Comparison of ENCODE assay signal across 23 cellular contexts in the genomic region with DNA sequence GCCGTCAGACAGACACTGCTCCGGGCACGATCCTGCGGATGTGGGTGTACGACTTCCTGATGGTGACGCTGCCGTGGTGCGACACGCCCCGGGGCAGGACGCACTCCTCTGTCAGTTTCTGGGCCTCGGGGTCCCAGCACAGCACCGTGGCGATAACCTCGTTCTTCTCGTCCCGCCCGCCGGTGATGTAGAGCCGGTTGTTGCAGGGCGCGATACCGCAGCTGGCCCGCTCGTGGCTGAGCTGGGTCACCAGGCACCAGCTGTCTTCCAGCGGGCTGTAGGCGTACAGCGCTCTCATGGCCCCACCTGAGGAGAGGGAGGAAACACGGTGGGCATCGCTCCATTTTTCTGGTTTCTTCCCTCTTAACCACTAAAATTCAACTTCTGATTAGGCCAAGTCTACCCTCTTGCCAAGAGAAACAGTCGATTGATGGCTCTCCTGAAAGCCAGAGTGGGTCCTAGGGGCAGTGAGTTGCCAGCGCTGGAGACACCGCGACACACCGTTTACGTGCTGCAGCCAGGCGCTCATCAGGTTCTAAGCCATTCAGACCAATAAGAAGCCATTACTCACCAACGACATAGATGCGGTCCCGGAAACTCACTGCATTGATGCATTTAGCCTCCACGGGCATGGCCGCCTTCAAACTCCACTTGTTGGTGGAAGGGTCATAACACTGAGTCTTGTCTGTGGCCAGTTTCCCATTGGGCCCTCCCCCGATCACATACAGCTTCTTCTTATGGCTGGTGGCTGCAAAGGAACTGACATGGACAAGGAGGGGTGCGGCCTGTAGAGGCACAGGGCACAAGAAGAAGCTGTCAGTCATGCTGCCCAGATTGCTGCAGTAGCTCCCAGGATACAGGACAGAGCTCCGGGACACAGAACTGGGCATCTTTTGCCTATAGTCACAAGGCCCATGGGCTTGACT.
DNase-seq lines count a peak whose midpoint lies in the region; ATAC-seq, FAIRE-seq and TF ChIP-seq lines count a peak whose summit lies in the region.
"Had no signal": no experiment of that assay in that cellular context is flagged by ENCODE, and none has a peak within 500 bp of the region (broad histone marks: within the 10 kb centered on the region; RNA-seq: fewer than 3 reads in every experiment).

No MANE protein-coding gene starts in this region.

- POLR2A ChIA-PET in H1 (lab: Charles Lee; ENCODE audit: partially characterized antibody), result interaction anchor here (0.6 to 0.8 kb wide), 2 partner anchors 51 to 145 kb away, joined by 3 read pairs; no protein-coding TSS in a partner anchor
- POLR2A ChIA-PET in naive thymus-derived CD8-positive, alpha-beta T cell (lab: Charles Lee), result no interaction called here

- H3K14ac ChIP-seq in H1 (ENCODE audit: insufficient read length), result no peak overlapping the region

- peak overlapping the region; percentile 72; the same call in 1 of the 2 replicates for H2BK5ac ChIP-seq in H1 (ENCODE audit: low read depth, low read length)

- H4K8ac ChIP-seq in H1 (ENCODE audit: extremely low read depth, insufficient read depth, low read length), result peak overlapping the region; percentile 28

- no peak overlapping the region for H3K9ac ChIP-seq in H1 (replicated peaks in 1 of 4; ENCODE audit: extremely low read depth in 1 of 4, low read depth in 3 of 4, low read length in 3 of 4)

- H3K36me3 Mint-ChIP-seq in naive thymus-derived CD8-positive, alpha-beta T cell, result peaks cover 0 to 69% (median 30%) of the 10 kb centered on the region in 3 donors

- H3K4me2 ChIP-seq in H1 (ENCODE audit: insufficient read depth in 1 of 2, low read depth in 2 of 2, low read length in 2 of 2), result no peak overlapping the region

- H3K27me3 ChIP-seq in H1 (replicated peaks in 1 of 4; ENCODE audit: control insufficient read depth in 3 of 4, extremely low read depth in 1 of 4, insufficient read depth in 3 of 4, low read length in 3 of 4) (no peaks in the 10 kb centered on the region; a peak in 1 of 7 replicates), vagina (no peaks in the 10 kb centered on the region)
- H3K27me3 ChIP-seq: spleen had no signal

- H4K20me1 ChIP-seq in H1 (replicated peaks in 1 of 2; ENCODE audit: control insufficient read depth in 1 of 2, insufficient read depth in 2 of 2, low read length in 2 of 2), result no peaks in the 10 kb centered on the region

- no peaks in the 10 kb centered on the region for H3K9me3 Mint-ChIP-seq in naive thymus-derived CD8-positive, alpha-beta T cell
- H3K9me3 Mint-ChIP-seq: activated T-helper 2 cell treated with anti-CD3 and anti-CD28 coated beads, Interferon-gamma antibody, Interleukin-2, Interleukin-4, amounts not matched to agents 10 μg/mL and 5 μg/mL and 100 μg/mL, durations not matched to agents 14 hours and 24 hours and 36 hours; effector memory CD8-positive, alpha-beta T cell had no signal

- H3K27ac Mint-ChIP-seq in naive thymus-derived CD8-positive, alpha-beta T cell, result peak overlapping the region in 7 of 10 donors; percentile 20 to 70 (median 49)
- H3K27ac Mint-ChIP-seq: activated T-helper 2 cell treated with anti-CD3 and anti-CD28 coated beads, Interferon-gamma antibody, Interleukin-2, Interleukin-4, amounts not matched to agents 10 μg/mL and 5 μg/mL and 100 μg/mL, durations not matched to agents 14 hours and 24 hours and 36 hours; stimulated activated naive B cell treated with anti-CD40 and anti-IgM and Interleukin-4, amounts not matched to agents 10 μg/mL and 1 μg/mL and 100 μg/mL, for 72 hours had no signal

- FAIRE-seq in H1 (lab: Jason Lieb, UNC), result no peak
- FAIRE-seq: GM12878 had no signal

- H3K4me1 ChIP-seq in H1 (replicated peaks in 1 of 4; ENCODE audit: control insufficient read depth in 3 of 4, insufficient read depth in 4 of 4, low read length in 3 of 4) (peaks cover 0 to 4% (median 1%) of the 10 kb centered on the region in 4 experiments; a peak in 5 of 7 replicates), vagina (no peaks in the 10 kb centered on the region)

- DNase-seq in cardiac septum (ENCODE audit: low spot score), result peak; percentile 47
- no peak for DNase-seq in left cardiac atrium
- DNase-seq in H1 (ENCODE audit: low read depth in 1 of 2, low spot score in 2 of 2), result peak in 1 of 2 experiments; percentile 44
- DNase-seq in naive thymus-derived CD8-positive, alpha-beta T cell, result no peak
- DNase-seq in vagina (ENCODE audit: extremely low spot score in 2 of 2), result peak; percentile 52 to 65
- no peak for DNase-seq in NCI-H1436 treated with DMSO at 0.1 percent for 48 hours (lab: John Stamatoyannopoulos, UW)
- DNase-seq in left ventricle myocardium superior, result no peak
- DNase-seq: ACHN; C1 segment of cervical spinal cord; effector memory CD8-positive, alpha-beta T cell; H7; Kasumi-1; mesenchymal stem cell; MV-4-11; NCI-H1694; NCI-H524 treated with DMSO at 0.1 percent for 48 hours; spleen; stimulated activated CD4-positive, alpha-beta T cell treated with anti-CD3 and anti-CD28 coated beads, Interleukin-2, amount 100 ng/mL, for 48 hours; stimulated activated naive B cell treated with anti-CD40 and anti-IgM and Interleukin-4, amounts not matched to agents 10 μg/mL and 1 μg/mL and 100 μg/mL, for 72 hours had no signal

- H3K27me3 Mint-ChIP-seq in naive thymus-derived CD8-positive, alpha-beta T cell, result no peaks in the 10 kb centered on the region
- H3K27me3 Mint-ChIP-seq: effector memory CD8-positive, alpha-beta T cell; stimulated activated naive B cell treated with anti-CD40 and anti-IgM and Interleukin-4, amounts not matched to agents 10 μg/mL and 1 μg/mL and 100 μg/mL, for 72 hours had no signal

- peak overlapping the region; percentile 83 for H4K91ac ChIP-seq in H1 (replicated peaks; ENCODE audit: insufficient read length, low read length)

- H4K5ac ChIP-seq in H1 (ENCODE audit: insufficient read length, low read depth, low read length), result no peak overlapping the region

- peak overlapping the region; percentile 52; the same call in 1 of the 2 replicates for H2BK12ac ChIP-seq in H1 (ENCODE audit: low read depth, low read length)

- H3K27ac ChIP-seq in H1 (ENCODE audit: low read depth, low read length) (no peak overlapping the region), vagina (no peak overlapping the region)
- H3K27ac ChIP-seq: spleen, thoracic aorta had no signal

- WGBS in H1 (ENCODE audit: extremely low coverage in 1 of 2, insufficient coverage in 1 of 2, insufficient read length in 1 of 2, insufficient replicate concordance in 2 of 2, low coverage in 1 of 2, low lambda C conversion rate in 2 of 2, missing lambda C conversion rate in 1 of 2), 2 experiments, result 97% methylated on average over 33 of the region's 45 CpGs; no CpG with 5 or more reads in 1 of the 2 experiments

- intact Hi-C loops in cardiac septum (cut with DNase I) (no loop called here), left cardiac atrium (cut with DNase I) (no loop called here), vagina (cut with DNase I) (no loop called here), left ventricle myocardium superior (cut with micrococcal nuclease) (no loop called here)

- H2AK5ac ChIP-seq in H1 (ENCODE audit: low read depth, low read length), result no peak overlapping the region; the same call in 1 of the 2 replicates

- no peak for TF ChIP-seq CTCF in H1 (IDR thresholded peaks at IDR 0.05; ENCODE audit: control extremely low read depth in 1 of 3, insufficient read depth in 1 of 3, low read depth in 1 of 3, low read length in 3 of 3)
- no peak for TF ChIP-seq CTCF in vagina (IDR thresholded peaks at IDR 0.05)

- no peaks in the 10 kb centered on the region for H3K9me3 ChIP-seq in H1 (ENCODE audit: insufficient read depth in 2 of 2, low read depth in 1 of 2, low read length in 1 of 2)
- no peaks in the 10 kb centered on the region for H3K9me3 ChIP-seq in vagina
- H3K9me3 ChIP-seq: spleen, thoracic aorta had no signal

- no peak overlapping the region for H3K4me3 Mint-ChIP-seq in naive thymus-derived CD8-positive, alpha-beta T cell
- H3K4me3 Mint-ChIP-seq: effector memory CD8-positive, alpha-beta T cell; stimulated activated naive B cell treated with anti-CD40 and anti-IgM and Interleukin-4, amounts not matched to agents 10 μg/mL and 1 μg/mL and 100 μg/mL, for 72 hours had no signal

- no peak overlapping the region for H2AFZ ChIP-seq in H1 (ENCODE audit: low read length)

- peak overlapping the region; percentile 50 for H2BK120ac ChIP-seq in H1 (replicated peaks; ENCODE audit: low read depth, low read length)

- peak overlapping the region; percentile 49 for H3K4ac ChIP-seq in H1 (replicated peaks; ENCODE audit: insufficient read length, low read depth, low read length)

- H3K23ac ChIP-seq in H1 (ENCODE audit: insufficient read length), result no peak overlapping the region

- no peak for TF ChIP-seq EP300 in H1 (IDR thresholded peaks at IDR 0.05; ENCODE audit: borderline replicate concordance in 1 of 2, low read depth in 2 of 2, low read length in 2 of 2)

- CTCF ChIA-PET in H1 (lab: Charles Lee; ENCODE audit: partially characterized antibody), result interaction anchor here (0.6 to 5.6 kb wide), 11 partner anchors 11 to 114 kb away, joined by 3 to 46 read pairs (median 4); no protein-coding TSS in a partner anchor

- TF ChIP-seq POLR2A in H1 (IDR thresholded peaks at IDR 0.05; ENCODE audit: control extremely low read depth in 1 of 2, low read depth in 2 of 2, low read length in 2 of 2) (no peak), vagina (IDR thresholded peaks at IDR 0.05) (no peak)

- H2BK20ac ChIP-seq in H1 (ENCODE audit: low read length), result peak overlapping the region; percentile 41; the same call in 1 of the 2 replicates

- no peaks in the 10 kb centered on the region for H3K79me1 ChIP-seq in H1 (ENCODE audit: low read depth, low read length)

- TF ChIP-seq RAD21 in H1 (IDR thresholded peaks at IDR 0.05 in 1 of 2, conservative IDR thresholded peaks at IDR 0.05 in 1 of 2; ENCODE audit: low read depth in 2 of 2, low read length in 2 of 2), result no peak

- no peaks in the 10 kb centered on the region for H3K23me2 ChIP-seq in H1 (ENCODE audit: low read depth, low read length)

- peak overlapping the region; percentile 80; the same call in 1 of the 2 replicates for H3K18ac ChIP-seq in H1 (ENCODE audit: extremely low read depth, low read length)

- H3K4me1 Mint-ChIP-seq in naive thymus-derived CD8-positive, alpha-beta T cell, result peaks cover 2 to 24% (median 13%) of the 10 kb centered on the region in 4 donors

- H3K56ac ChIP-seq in H1 (replicated peaks; ENCODE audit: insufficient read length, low read depth, low read length), result no peak overlapping the region

- H3K4me3 ChIP-seq in H1 (ENCODE audit: extremely low read depth in 1 of 4, insufficient read depth in 2 of 4, low read depth in 3 of 4, low read length in 4 of 4) (no peak overlapping the region), vagina (no peak overlapping the region)
- H3K4me3 ChIP-seq: GM12878, spleen, thoracic aorta had no signal

- H3K79me2 ChIP-seq in H1 (ENCODE audit: control insufficient read depth in 1 of 2, insufficient read depth in 2 of 2, low read length in 2 of 2), result no peaks in the 10 kb centered on the region

- H3K36me3 ChIP-seq in H1 (ENCODE audit: control insufficient read depth in 2 of 4, insufficient read depth in 4 of 4, low read length in 3 of 4) (no peaks in the 10 kb centered on the region), vagina (no peaks in the 10 kb centered on the region)
- H3K36me3 ChIP-seq: thoracic aorta had no signal

- peak overlapping the region; percentile 36; the same call in 1 of the 2 replicates for H2BK15ac ChIP-seq in H1 (ENCODE audit: low read length)

- no peak for ATAC-seq in left cardiac atrium
- no peak for ATAC-seq in naive thymus-derived CD8-positive, alpha-beta T cell
- ATAC-seq in GM19351 (IDR thresholded peaks at IDR 0.05; ENCODE audit: unreplicated experiment), result no peak
- no peak for ATAC-seq in left ventricle myocardium superior
- ATAC-seq: effector memory CD8-positive, alpha-beta T cell; GM12878; stimulated activated naive B cell treated with anti-CD40 and anti-IgM and Interleukin-4, amounts not matched to agents 10 μg/mL and 1 μg/mL and 100 μg/mL, for 72 hours had no signal

Comparison
In these comparisons a context has a peak if more than half of its experiments do, and no peak if none do; other contexts are left out.
1. DNase-seq: peak in cardiac septum (single experiment) and vagina (2 of 2); none in left cardiac atrium (single experiment), naive thymus-derived CD8-positive, alpha-beta T cell (0 of 10), NCI-H1436 treated with DMSO at 0.1 percent for 48 hours (single experiment) and left ventricle myocardium superior (single experiment).